In genomic region chr6:44052419-44053011, GRCh38 we compare ENCODE assay signal across 1 cellular context.
A peak's percentile ranks its signal among the peaks of the same experiment; 100 is the strongest.
TF ChIP-seq lines count a peak whose summit lies in the region.

No MANE protein-coding gene starts in this region.

TF ChIP-seq in IMR-90, 13 proteins besides CTCF, POLR2A, EP300 and RAD21:
- TF ChIP-seq USF2 (IDR thresholded peaks at IDR 0.05; ENCODE audit: low read depth, low read length) (no peak), BHLHE40 (IDR thresholded peaks at IDR 0.05; ENCODE audit: low read depth, low read length) (peak; percentile 3; the same call in 1 of the 2 replicates), CEBPB (IDR thresholded peaks at IDR 0.05; ENCODE audit: low read depth, low read length) (peak; percentile 94)
